ENCODE assay signal across 8 cellular contexts in genomic region chr7:64904008-64904407, GRCh38. TPM values are rescaled to one million over a fixed set of nuclear protein-coding genes. Genes with fewer than 3 reads are reported as not detected.
A peak's percentile ranks its signal among the peaks of the same experiment; 100 is the strongest.
DNase-seq lines count a peak whose midpoint lies in the region; ATAC-seq and TF ChIP-seq lines count a peak whose summit lies in the region.

No MANE protein-coding gene starts in this region.

- no peak for TF ChIP-seq CTCF in VCaP (conservative IDR thresholded peaks at IDR 0.05)
- no peak for TF ChIP-seq CTCF in foreskin keratinocyte (conservative IDR thresholded peaks at IDR 0.05)
- no peak for TF ChIP-seq CTCF in spleen (IDR thresholded peaks at IDR 0.05 in 8 of 11, conservative IDR thresholded peaks at IDR 0.05 in 3 of 11)

- peaks cover 0 to 1% (median 0%) of the 10 kb centered on the region in 6 donors for H3K36me3 ChIP-seq in spleen

- peaks cover 26% of the 10 kb centered on the region for H3K36me3 Mint-ChIP-seq in T-helper 1 cell treated with Interleukin-12 subunit alpha and Interleukin-12 subunit beta and Interleukin-4 antibody, amounts not matched to agents 30 μg/mL and 1 μg/mL, for 36 hours (ENCODE audit: low read depth)

- H3K27me3 ChIP-seq in foreskin keratinocyte (no peaks in the 10 kb centered on the region), spleen (replicated peaks in 1 of 7) (no peaks in the 10 kb centered on the region)

- H3K4me3 ChIP-seq in spleen, result peak overlapping the region; percentile 76 to 98 (median 86)

- WGBS in spleen, 5 donors, result 84 to 94% (median 93%) methylated on average over 15 of the region's 15 CpGs

- H3K4me3 Mint-ChIP-seq in T-helper 1 cell treated with Interleukin-12 subunit alpha and Interleukin-12 subunit beta and Interleukin-4 antibody, amounts not matched to agents 30 μg/mL and 1 μg/mL, for 36 hours, result peak overlapping the region; percentile 91

- intact Hi-C loops in spleen (cut with DNase I; ENCODE audit: low total_unique reads), result no loop called here

- H3K9me3 Mint-ChIP-seq in T-helper 1 cell treated with Interleukin-12 subunit alpha and Interleukin-12 subunit beta and Interleukin-4 antibody, amounts not matched to agents 30 μg/mL and 1 μg/mL, for 36 hours, result peaks cover 10% of the 10 kb centered on the region

- peaks cover 5% of the 10 kb centered on the region for H3K4me1 ChIP-seq in foreskin keratinocyte
- peaks cover 5 to 64% (median 37%) of the 10 kb centered on the region in 6 donors for H3K4me1 ChIP-seq in spleen

- H3K9me3 ChIP-seq in spleen, result no peaks in the 10 kb centered on the region

- ATAC-seq in foreskin keratinocyte (no peak), HG02588 (IDR thresholded peaks at IDR 0.05; ENCODE audit: unreplicated experiment) (no peak)

- DNase-seq in T-helper 1 cell (no peak), foreskin keratinocyte (no peak), spleen (no peak), NCI-H1105 (lab: John Stamatoyannopoulos, UW) (no peak), AML-193 (lab: John Stamatoyannopoulos, UW) (no peak)

- no peak for TF ChIP-seq POLR2A in spleen (IDR thresholded peaks at IDR 0.05)

- H3K27ac Mint-ChIP-seq in T-helper 1 cell treated with Interleukin-12 subunit alpha and Interleukin-12 subunit beta and Interleukin-4 antibody, amounts not matched to agents 30 μg/mL and 1 μg/mL, for 36 hours, result peak overlapping the region; percentile 91

- H3K4me1 Mint-ChIP-seq in T-helper 1 cell treated with Interleukin-12 subunit alpha and Interleukin-12 subunit beta and Interleukin-4 antibody, amounts not matched to agents 30 μg/mL and 1 μg/mL, for 36 hours (ENCODE audit: low read depth), result peaks cover 31% of the 10 kb centered on the region

- H3K27me3 Mint-ChIP-seq in T-helper 1 cell treated with Interleukin-12 subunit alpha and Interleukin-12 subunit beta and Interleukin-4 antibody, amounts not matched to agents 30 μg/mL and 1 μg/mL, for 36 hours (ENCODE audit: low read depth), result no peaks in the 10 kb centered on the region

- peak overlapping the region; percentile 71 for H3K27ac ChIP-seq in VCaP
- H3K27ac ChIP-seq in foreskin keratinocyte, result peak overlapping the region; percentile 56
- peak overlapping the region in 1 of 8 donors; percentile 87 for H3K27ac ChIP-seq in spleen

RNA-seq across cellular contexts. Expression of gene ZNF273, which starts 0.9 kb away (rescaled TPM):
- total RNA-seq in foreskin keratinocyte (3.9 and 5.5 TPM in 2 replicates), spleen (10 to 100 TPM in 1 of 7 donors, 1 to 10 TPM in 6; 5.4 to 10.4 (median 6.7) TPM)
- polyA plus RNA-seq in foreskin keratinocyte (1.8 and 2.4 TPM in 2 replicates), spleen (1 to 10 TPM; 2.4 to 4.0 (median 3.0) TPM)
